Comparison of ENCODE assay signal across 15 cellular contexts in genomic region chr12:132248439-132249157, GRCh38.
DNase-seq lines count a peak whose midpoint lies in the region; ATAC-seq and TF ChIP-seq lines count a peak whose summit lies in the region.
"Had no signal": no experiment of that assay in that cellular context is flagged by ENCODE, and none has a peak within 500 bp of the region (broad histone marks: within the 10 kb centered on the region; RNA-seq: fewer than 3 reads in every experiment).

No MANE protein-coding gene starts in this region.

- intact Hi-C loops in PC-3 (cut with micrococcal nuclease) (no loop called here), right lobe of liver (cut with DNase I) (no loop called here)

- H4K20me1 ChIP-seq in SK-N-SH (ENCODE audit: insufficient read depth) (no peaks in the 10 kb centered on the region), PC-3 (ENCODE audit: low read length) (no peaks in the 10 kb centered on the region)

- H3K36me3 ChIP-seq in SK-N-SH (replicated peaks in 1 of 2; ENCODE audit: control insufficient read depth in 1 of 2, insufficient read depth in 2 of 2, low read length in 1 of 2) (no peaks in the 10 kb centered on the region), PC-3 (ENCODE audit: low read depth, low read length) (no peaks in the 10 kb centered on the region), right lobe of liver (no peaks in the 10 kb centered on the region)
- H3K36me3 ChIP-seq: heart left ventricle, SJCRH30 had no signal

- H3K4me2 ChIP-seq in SK-N-SH = no peak overlapping the region
- H3K4me2 ChIP-seq in PC-3 (ENCODE audit: low read length) = no peak overlapping the region

- no peaks in the 10 kb centered on the region for H3K79me2 ChIP-seq in SK-N-SH (ENCODE audit: insufficient read depth)
- H3K79me2 ChIP-seq in PC-3 (ENCODE audit: low read length) = no peaks in the 10 kb centered on the region

- peaks cover 4% of the 10 kb centered on the region for H3F3A ChIP-seq in SK-N-SH (replicated peaks; ENCODE audit: insufficient read depth)
- H3F3A ChIP-seq in PC-3 (ENCODE audit: low read length, unreplicated experiment) = no peaks in the 10 kb centered on the region

- no peak for TF ChIP-seq CTCF in SK-N-SH (IDR thresholded peaks at IDR 0.05)
- TF ChIP-seq CTCF in PC-3 (conservative IDR thresholded peaks at IDR 0.05; ENCODE audit: low read depth, low read length) = no peak
- no peak for TF ChIP-seq CTCF in foreskin fibroblast (IDR thresholded peaks at IDR 0.05; ENCODE audit: low read depth, low read length)
- no peak for TF ChIP-seq CTCF in right lobe of liver (IDR thresholded peaks at IDR 0.05)

- H3K27me3 ChIP-seq in SK-N-SH (ENCODE audit: insufficient read depth) (peaks cover 74% of the 10 kb centered on the region), PC-3 (ENCODE audit: low read length) (peaks cover 13% of the 10 kb centered on the region; the same call in 1 of the 2 replicates), right lobe of liver (no peaks in the 10 kb centered on the region)
- H3K27me3 ChIP-seq: SJCRH30 had no signal

- H3K9me3 ChIP-seq in SK-N-SH (no peaks in the 10 kb centered on the region), PC-3 (ENCODE audit: low read length) (no peaks in the 10 kb centered on the region), right lobe of liver (no peaks in the 10 kb centered on the region)
- H3K9me3 ChIP-seq: heart left ventricle, SJCRH30 had no signal

- BruUV-seq in PC-3 (replicated peaks; lab: Mats Ljungman, UMichigan) = no TSS peak

- CTCF ChIA-PET in SK-N-SH (lab: Yijun Ruan, JAX) = interaction anchor here (0.5 kb wide), 1 partner anchor 47 kb away, joined by 3 read pairs; no protein-coding TSS in a partner anchor
- CTCF ChIA-PET in PC-3 (lab: Charles Lee) = no interaction called here

- no peak for TF ChIP-seq RAD21 in SK-N-SH (IDR thresholded peaks at IDR 0.05; ENCODE audit: low read length)

- POLR2A ChIA-PET in SK-N-SH (lab: Yijun Ruan, JAX) = no interaction called here
- POLR2A ChIA-PET in PC-3 (lab: Charles Lee; ENCODE audit: unreplicated experiment) = no interaction called here

- TF ChIP-seq POLR2A in right lobe of liver (IDR thresholded peaks at IDR 0.05) = no peak

- TF ChIP-seq EP300 in SK-N-SH (IDR thresholded peaks at IDR 0.05; ENCODE audit: borderline replicate concordance in 1 of 2, low read depth in 1 of 2, low read length in 1 of 2) = no peak

- H3K4me3 ChIP-seq in SK-N-SH (ENCODE audit: low read depth in 2 of 2, low read length in 1 of 2) (no peak overlapping the region), PC-3 (ENCODE audit: low read length) (no peak overlapping the region), foreskin fibroblast (ENCODE audit: low read depth in 1 of 2, low read length in 2 of 2) (no peak overlapping the region), right lobe of liver (no peak overlapping the region)
- H3K4me3 ChIP-seq: heart left ventricle, SJCRH30 had no signal

- 37% methylated on average over 13 of the region's 16 CpGs for WGBS in SK-N-SH (ENCODE audit: low lambda C conversion rate)
- WGBS in right lobe of liver (ENCODE audit: insufficient coverage, low coverage, low lambda C conversion rate, missing lambda C conversion rate) = 63% methylated on average over 12 of the region's 16 CpGs

- ATAC-seq in SK-N-SH treated with all-trans-retinoic acid at 6 μM for 48 hours = peak; percentile 25
- ATAC-seq in PC-3 = no peak
- no peak for ATAC-seq in right lobe of liver
- no peak for ATAC-seq in GM21737 (IDR thresholded peaks at IDR 0.05; ENCODE audit: unreplicated experiment)
- no peak for ATAC-seq in HG02885 (IDR thresholded peaks at IDR 0.05; ENCODE audit: poor library complexity, unreplicated experiment)

- H3K9me2 ChIP-seq in SK-N-SH (no peaks in the 10 kb centered on the region), PC-3 (replicated peaks; ENCODE audit: low read length) (no peaks in the 10 kb centered on the region)

- H2AFZ ChIP-seq in SK-N-SH (ENCODE audit: low read depth) = no peak overlapping the region
- no peak overlapping the region for H2AFZ ChIP-seq in PC-3 (ENCODE audit: low read length)

- H3K27ac ChIP-seq in SK-N-SH (ENCODE audit: low read depth in 2 of 2, low read length in 1 of 2) = no peak overlapping the region
- H3K27ac ChIP-seq in PC-3 (ENCODE audit: low read length) = no peak overlapping the region
- no peak overlapping the region for H3K27ac ChIP-seq in right lobe of liver
- H3K27ac ChIP-seq: heart left ventricle, SJCRH30 had no signal

- DNase-seq in SK-N-SH = no peak
- peak; percentile 10 for DNase-seq in PC-3
- peak; percentile 35 to 47 for DNase-seq in foreskin fibroblast
- peak; percentile 29 for DNase-seq in stromal cell of bone marrow (ENCODE audit: low read depth)
- DNase-seq in right lobe of liver = no peak
- DNase-seq: activated T-cell treated with anti-CD3 and anti-CD28 coated beads, Interleukin-2, amount 50 U/mL, for 1 hour; COR-L47; NCI-H1105 treated with DMSO at 0.1 percent for 48 hours; NCI-H345; SJCRH30; substantia nigra had no signal

- H3K9ac ChIP-seq in SK-N-SH (no peak overlapping the region), PC-3 (ENCODE audit: low read length) (no peak overlapping the region)

- H3K4me1 ChIP-seq in SK-N-SH (ENCODE audit: control insufficient read depth in 1 of 2, insufficient read depth in 2 of 2, low read depth in 1 of 2, low read length in 1 of 2) = no peaks in the 10 kb centered on the region
- no peaks in the 10 kb centered on the region for H3K4me1 ChIP-seq in PC-3 (ENCODE audit: insufficient read depth, low read length)
- H3K4me1 ChIP-seq in right lobe of liver = no peaks in the 10 kb centered on the region
- H3K4me1 ChIP-seq: heart left ventricle had no signal

TF ChIP-seq in SK-N-SH treated with all-trans-retinoic acid at 6 μM for 48 hours, 23 proteins besides CTCF, POLR2A, EP300 and RAD21:
- no peak for TF ChIP-seq ESRRG (CRISPR knock-in tag; IDR thresholded peaks at IDR 0.05)
- TF ChIP-seq ZC3H10 (CRISPR knock-in tag; IDR thresholded peaks at IDR 0.05) = no peak
- TF ChIP-seq ZFP3 (CRISPR knock-in tag; IDR thresholded peaks at IDR 0.05) = no peak
- TF ChIP-seq RARB (CRISPR knock-in tag; IDR thresholded peaks at IDR 0.05) = no peak

TF ChIP-seq in SK-N-SH, 30 proteins besides CTCF, POLR2A, EP300 and RAD21:
- TF ChIP-seq RFX5 (IDR thresholded peaks at IDR 0.05; ENCODE audit: low read length) (no peak), NRF1 (IDR thresholded peaks at IDR 0.05; ENCODE audit: low read depth, low read length) (no peak), MXI1 (IDR thresholded peaks at IDR 0.05; ENCODE audit: low read depth, low read length) (no peak), TAF1 (IDR thresholded peaks at IDR 0.05; ENCODE audit: borderline replicate concordance, low read depth, low read length) (no peak), USF2 (IDR thresholded peaks at IDR 0.05; ENCODE audit: borderline replicate concordance, low read depth, low read length) (no peak), NFIC (IDR thresholded peaks at IDR 0.05; ENCODE audit: borderline replicate concordance) (no peak), EZH2phosphoT487 (IDR thresholded peaks at IDR 0.05; ENCODE audit: borderline replicate concordance, low read depth) (no peak)

Comparison
In these comparisons a context has a peak if more than half of its experiments do, and no peak if none do; other contexts are left out.
1. DNase-seq: peak in PC-3 (single experiment), foreskin fibroblast (2 of 2) and stromal cell of bone marrow (single experiment); none in SK-N-SH (single experiment) and right lobe of liver (0 of 3).